Comparison of ENCODE assay signal across 10 cellular contexts in the genomic region with DNA sequence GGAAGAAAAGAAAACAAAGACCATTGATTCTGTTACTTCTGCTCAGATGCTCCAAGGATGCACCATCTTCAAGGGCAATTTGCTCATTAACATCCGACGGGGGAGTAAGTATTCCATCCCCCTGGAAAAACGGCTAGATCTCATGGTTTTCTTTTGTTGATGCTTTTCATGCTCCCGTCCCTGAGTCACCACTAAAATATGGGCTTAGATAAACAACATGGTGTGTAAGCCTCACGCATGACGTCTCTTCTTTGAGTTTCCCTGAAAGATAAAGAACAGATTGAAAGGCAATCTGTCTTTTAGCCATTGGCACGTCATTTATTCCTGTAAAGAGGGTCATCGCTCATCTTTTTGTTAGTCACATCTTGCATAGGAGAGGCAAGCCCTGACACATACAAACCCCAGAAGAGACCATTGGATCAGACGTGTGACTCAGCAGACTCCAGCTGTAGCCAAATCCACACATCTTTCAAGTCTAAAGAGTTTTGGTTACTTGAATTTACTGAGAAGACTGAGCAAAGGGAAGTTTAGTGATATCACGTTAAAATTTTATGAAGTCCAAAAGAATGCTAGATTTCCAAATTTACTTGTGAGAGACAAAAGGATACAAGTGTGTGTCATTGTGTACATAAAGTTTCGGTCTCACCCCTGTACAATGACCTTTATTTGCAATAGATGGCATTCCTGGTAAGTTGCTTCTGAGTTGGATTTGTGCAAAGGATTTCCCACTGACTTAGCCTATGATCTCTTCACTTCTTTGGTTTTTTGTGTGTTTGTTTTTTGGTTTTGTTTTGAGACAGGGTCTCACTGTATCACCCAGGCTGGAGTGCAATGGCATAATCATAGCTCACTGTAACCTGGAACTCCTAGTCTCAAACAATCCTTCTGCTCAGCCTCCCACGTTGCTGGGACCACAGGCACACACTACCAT.
DNase-seq lines count a peak whose midpoint lies in the region; ATAC-seq and TF ChIP-seq lines count a peak whose summit lies in the region.
"Had no signal": no experiment of that assay in that cellular context is flagged by ENCODE, and none has a peak within 500 bp of the region (broad histone marks: within the 10 kb centered on the region; RNA-seq: fewer than 3 reads in every experiment).

No MANE protein-coding gene starts in this region.

- no peak for ATAC-seq in GM21737 (IDR thresholded peaks at IDR 0.05; ENCODE audit: unreplicated experiment)
- ATAC-seq: T-helper 17 cell had no signal

- H3K9me3 ChIP-seq in Peyer's patch: no peaks in the 10 kb centered on the region

- H3K27me3 ChIP-seq in Peyer's patch: no peaks in the 10 kb centered on the region

- H3K27ac ChIP-seq in Peyer's patch: peak overlapping the region; percentile 0 to 51 (median 41)

- peak overlapping the region; percentile 80 for H3K27ac Mint-ChIP-seq in progenitor cell of endocrine pancreas
- H3K27ac Mint-ChIP-seq in activated CD4-positive, alpha-beta T cell treated with anti-CD3 and anti-CD28 coated beads, Interleukin-2, amount 10 ng/mL, durations not matched to agents 7 days and 5 days: no peak overlapping the region
- H3K27ac Mint-ChIP-seq: T-helper 17 cell had no signal

- no peaks in the 10 kb centered on the region for H3K9me3 Mint-ChIP-seq in progenitor cell of endocrine pancreas (ENCODE audit: low read depth)
- H3K9me3 Mint-ChIP-seq in activated CD4-positive, alpha-beta T cell treated with anti-CD3 and anti-CD28 coated beads, Interleukin-2, amount 10 ng/mL, durations not matched to agents 7 days and 5 days: no peaks in the 10 kb centered on the region
- H3K9me3 Mint-ChIP-seq: immature natural killer cell had no signal

- no peaks in the 10 kb centered on the region for H3K4me1 ChIP-seq in Peyer's patch

- CTCF ChIA-PET in activated CD4-positive, alpha-beta T cell treated with anti-CD3 and anti-CD28 coated beads, Interleukin-2, amount 10 ng/mL, durations not matched to agents 7 days and 5 days (lab: Charles Lee): interaction anchor here (1.0 kb wide), 1 partner anchor 23 kb away, joined by 3 read pairs; no protein-coding TSS in a partner anchor

- H3K27me3 Mint-ChIP-seq in progenitor cell of endocrine pancreas: no peaks in the 10 kb centered on the region
- H3K27me3 Mint-ChIP-seq in activated CD4-positive, alpha-beta T cell treated with anti-CD3 and anti-CD28 coated beads, Interleukin-2, amount 10 ng/mL, durations not matched to agents 7 days and 5 days: no peaks in the 10 kb centered on the region
- H3K27me3 Mint-ChIP-seq: T-helper 17 cell had no signal

- no peak overlapping the region for H3K4me3 Mint-ChIP-seq in progenitor cell of endocrine pancreas (ENCODE audit: low read depth)
- no peak overlapping the region for H3K4me3 Mint-ChIP-seq in activated CD4-positive, alpha-beta T cell treated with anti-CD3 and anti-CD28 coated beads, Interleukin-2, amount 10 ng/mL, durations not matched to agents 7 days and 5 days
- H3K4me3 Mint-ChIP-seq: immature natural killer cell, T-helper 17 cell had no signal

- peaks cover 25% of the 10 kb centered on the region for H3K36me3 Mint-ChIP-seq in progenitor cell of endocrine pancreas (ENCODE audit: insufficient read depth)
- H3K36me3 Mint-ChIP-seq in activated CD4-positive, alpha-beta T cell treated with anti-CD3 and anti-CD28 coated beads, Interleukin-2, amount 10 ng/mL, durations not matched to agents 7 days and 5 days (ENCODE audit: low read depth): peaks cover 8% of the 10 kb centered on the region

- DNase-seq in EH (ENCODE audit: low read depth) (peak; percentile 100), Peyer's patch (no peak), fibroblast of gingiva (ENCODE audit: low read depth) (peak; percentile 98), progenitor cell of endocrine pancreas (ENCODE audit: low spot score, unreplicated experiment) (no peak), NCI-H2081 (lab: John Stamatoyannopoulos, UW) (no peak)
- no peak for DNase-seq in activated CD4-positive, alpha-beta T cell treated with anti-CD3 and anti-CD28 coated beads, Interleukin-2, amount 10 ng/mL, durations not matched to agents 7 days and 5 days
- no peak for DNase-seq in activated naive CD4-positive, alpha-beta T cell (lab: John Stamatoyannopoulos, UW)
- DNase-seq: immature natural killer cell, T-helper 17 cell had no signal

- POLR2A ChIA-PET in activated CD4-positive, alpha-beta T cell treated with anti-CD3 and anti-CD28 coated beads, Interleukin-2, amount 10 ng/mL, durations not matched to agents 7 days and 5 days (lab: Charles Lee): no interaction called here

- no peak for TF ChIP-seq CTCF in Peyer's patch (IDR thresholded peaks at IDR 0.05)
- TF ChIP-seq CTCF in progenitor cell of endocrine pancreas (IDR thresholded peaks at IDR 0.05; ENCODE audit: unreplicated experiment): no peak

- no peak overlapping the region for H3K4me3 ChIP-seq in Peyer's patch

- H3K36me3 ChIP-seq in Peyer's patch: no peaks in the 10 kb centered on the region

- peaks cover 16% of the 10 kb centered on the region for H3K4me1 Mint-ChIP-seq in progenitor cell of endocrine pancreas (ENCODE audit: low read depth)
- peaks cover 7% of the 10 kb centered on the region for H3K4me1 Mint-ChIP-seq in activated CD4-positive, alpha-beta T cell treated with anti-CD3 and anti-CD28 coated beads, Interleukin-2, amount 10 ng/mL, durations not matched to agents 7 days and 5 days
- H3K4me1 Mint-ChIP-seq: immature natural killer cell had no signal

- TF ChIP-seq POLR2A in Peyer's patch (IDR thresholded peaks at IDR 0.05): no peak

Comparison
In these comparisons a context has a peak if more than half of its experiments do, and no peak if none do; other contexts are left out.
1. DNase-seq: peak in EH (single experiment) and fibroblast of gingiva (single experiment); none in Peyer's patch (0 of 3), progenitor cell of endocrine pancreas (single experiment), activated CD4-positive, alpha-beta T cell treated with anti-CD3 and anti-CD28 coated beads, Interleukin-2, amount 10 ng/mL, durations not matched to agents 7 days and 5 days (single experiment), activated naive CD4-positive, alpha-beta T cell (0 of 4) and NCI-H2081 (0 of 2).